In genomic region chr20:62087632-62088031, GRCh38 we compare ENCODE assay signal across 25 cellular contexts.
"Had no signal": no experiment of that assay in that cellular context is flagged by ENCODE, and none has a peak within 500 bp of the region (broad histone marks: within the 10 kb centered on the region; RNA-seq: fewer than 3 reads in every experiment).

No MANE protein-coding gene starts in this region.

- H3K27me3 ChIP-seq: colonic mucosa, gastrocnemius medialis, neural progenitor cell, testis, upper lobe of left lung, uterus had no signal

- FAIRE-seq: keratinocyte had no signal

- H3K4me3 Mint-ChIP-seq: dendritic cell treated with granulocyte-macrophage colony-stimulating factor and Interleukin-4, amounts not matched to agents 40 ng/mL and 50 ng/mL, for 4 days; endodermal cell; memory B cell; nephron; neural progenitor cell; stimulated activated memory B cell treated with anti-CD40 and anti-IgM and Interleukin-4, amounts not matched to agents 10 μg/mL and 1 μg/mL and 100 μg/mL, for 72 hours had no signal

- H3K9me3 Mint-ChIP-seq: memory B cell, nephron, neural progenitor cell had no signal

- ATAC-seq: left lobe of liver; right cardiac atrium; stimulated activated memory B cell treated with anti-CD40 and anti-IgM and Interleukin-4, amounts not matched to agents 10 μg/mL and 1 μg/mL and 100 μg/mL, for 72 hours had no signal

- H3K4me1 ChIP-seq: colonic mucosa, neural progenitor cell, psoas muscle, sigmoid colon, testis, tibial artery, upper lobe of left lung, uterus had no signal

- H3K36me3 Mint-ChIP-seq: neural progenitor cell; stimulated activated memory B cell treated with anti-CD40 and anti-IgM and Interleukin-4, amounts not matched to agents 10 μg/mL and 1 μg/mL and 100 μg/mL, for 72 hours had no signal

- H3K27ac ChIP-seq: colonic mucosa, epithelial cell of prostate, gastrocnemius medialis, neural progenitor cell, psoas muscle, sigmoid colon, testis, tibial artery, upper lobe of left lung, uterus had no signal

- H3K9me3 ChIP-seq: colonic mucosa, gastrocnemius medialis, psoas muscle, sigmoid colon, testis, tibial artery, upper lobe of left lung, uterus had no signal

- H3K4me3 ChIP-seq: colonic mucosa, gastrocnemius medialis, lung, neural progenitor cell, psoas muscle, sigmoid colon, testis, tibial artery, upper lobe of left lung, uterus had no signal

- H3K9ac ChIP-seq: neural progenitor cell had no signal

- H3K27ac Mint-ChIP-seq: dendritic cell treated with granulocyte-macrophage colony-stimulating factor and Interleukin-4, amounts not matched to agents 40 ng/mL and 50 ng/mL, for 4 days; endodermal cell; memory B cell; nephron; neural progenitor cell; stimulated activated memory B cell treated with anti-CD40 and anti-IgM and Interleukin-4, amounts not matched to agents 10 μg/mL and 1 μg/mL and 100 μg/mL, for 72 hours had no signal

- DNase-seq: colonic mucosa; effector CD8-positive, alpha-beta T cell; head of caudate nucleus; nucleus accumbens; psoas muscle; right cardiac atrium; sigmoid colon; stimulated activated CD4-positive, alpha-beta T cell treated with anti-CD3 and anti-CD28 coated beads, Interleukin-4, amount 100 ng/mL, for 4 hours; stimulated activated naive CD8-positive, alpha-beta T cell treated with anti-CD3 and anti-CD28 coated beads, Interleukin-15, Interleukin-2, amounts not matched to agents 100 U/mL and 50 U/mL, for 24 hours; substantia nigra; testis; tibial artery; upper lobe of left lung; uterus had no signal

- H3K4me2 ChIP-seq: neural progenitor cell had no signal

- H3K36me3 ChIP-seq: colonic mucosa, gastrocnemius medialis, neural progenitor cell, sigmoid colon, tibial artery, upper lobe of left lung, uterus had no signal

- H3K4me1 Mint-ChIP-seq: endodermal cell; memory B cell; nephron; neural progenitor cell; stimulated activated memory B cell treated with anti-CD40 and anti-IgM and Interleukin-4, amounts not matched to agents 10 μg/mL and 1 μg/mL and 100 μg/mL, for 72 hours had no signal
